Comparison of ENCODE assay signal across 11 cellular contexts in genomic region chr2:88614497-88615157, GRCh38. TPM values are rescaled to one million over a fixed set of nuclear protein-coding genes. Genes with fewer than 3 reads are reported as not detected.
DNase-seq lines count a peak whose midpoint lies in the region; ATAC-seq, FAIRE-seq and TF ChIP-seq lines count a peak whose summit lies in the region.
"Had no signal": no experiment of that assay in that cellular context is flagged by ENCODE, and none has a peak within 500 bp of the region (broad histone marks: within the 10 kb centered on the region; RNA-seq: fewer than 3 reads in every experiment).

No MANE protein-coding gene starts in this region.

- H3K4me3 ChIP-seq in KMS-11 (IDR thresholded peaks at IDR 0.05; ENCODE audit: insufficient read depth, low read depth, low read length), result no peak overlapping the region

- no peaks in the 10 kb centered on the region for H3K27me3 ChIP-seq in KMS-11 (ENCODE audit: insufficient read depth, low read depth)

- H3K4me2 ChIP-seq in KMS-11, result peak overlapping the region; percentile 66

- no peaks in the 10 kb centered on the region for H3K9me3 Mint-ChIP-seq in endothelial cell (ENCODE audit: unreplicated experiment)
- H3K9me3 Mint-ChIP-seq in type B pancreatic cell, result no peaks in the 10 kb centered on the region

- H3K36me3 Mint-ChIP-seq in endothelial cell (ENCODE audit: low read depth, unreplicated experiment), result no peaks in the 10 kb centered on the region
- no peaks in the 10 kb centered on the region for H3K36me3 Mint-ChIP-seq in type B pancreatic cell

- H3K4me3 Mint-ChIP-seq in endothelial cell (ENCODE audit: unreplicated experiment), result no peak overlapping the region
- H3K4me3 Mint-ChIP-seq in type B pancreatic cell, result no peak overlapping the region

- no peak overlapping the region for H3K9ac ChIP-seq in KMS-11

- no peak overlapping the region for H2AFZ ChIP-seq in KMS-11 (ENCODE audit: low read depth)

- H3K27ac Mint-ChIP-seq in endothelial cell (ENCODE audit: unreplicated experiment), result no peak overlapping the region
- H3K27ac Mint-ChIP-seq in type B pancreatic cell, result no peak overlapping the region

- H3K4me1 ChIP-seq in KMS-11 (ENCODE audit: low read depth, poor library complexity, severe bottlenecking), result peaks cover 79% of the 10 kb centered on the region

- ATAC-seq in GM19372 (IDR thresholded peaks at IDR 0.05; ENCODE audit: low read depth, unreplicated experiment) (peak; percentile 75), HG02885 (IDR thresholded peaks at IDR 0.05; ENCODE audit: poor library complexity, unreplicated experiment) (peak; percentile 82)
- ATAC-seq: esophagus mucosa, Panc1 had no signal

- H3K27me3 Mint-ChIP-seq in endothelial cell (ENCODE audit: unreplicated experiment) (no peaks in the 10 kb centered on the region), type B pancreatic cell (no peaks in the 10 kb centered on the region)

- H4K20me1 ChIP-seq in KMS-11 (ENCODE audit: insufficient read depth), result no peaks in the 10 kb centered on the region

- DNase-seq in GM10248 (ENCODE audit: extremely low spot score) (peak; percentile 28), endothelial cell (ENCODE audit: low spot score) (no peak), type B pancreatic cell (ENCODE audit: extremely low spot score, unreplicated experiment) (no peak), RCC 7860 (ENCODE audit: low spot score) (no peak), HK-2 (ENCODE audit: unreplicated experiment) (no peak)
- DNase-seq: activated CD4-positive, alpha-beta T cell treated with anti-CD3 and anti-CD28 coated beads for 48 hours had no signal

- H3K36me3 ChIP-seq in KMS-11 (ENCODE audit: insufficient read depth), result no peaks in the 10 kb centered on the region

- no peak for FAIRE-seq in RCC 7860 (lab: Jason Lieb, UNC)

- CTCF ChIA-PET in GM10248 (lab: Yijun Ruan, JAX), result interaction anchor here (1.2 to 1.4 kb wide), 3 partner anchors 11 to 19 kb away, joined by 4 read pairs; no protein-coding TSS in a partner anchor

- TF ChIP-seq CTCF in GM10248 (IDR thresholded peaks at IDR 0.05; ENCODE audit: control extremely low read depth, extremely low read depth, low read depth, missing control alignments) (no peak), KMS-11 (conservative IDR thresholded peaks at IDR 0.05; ENCODE audit: low read depth, low read length) (no peak), endothelial cell (IDR thresholded peaks at IDR 0.05; ENCODE audit: unreplicated experiment) (no peak), type B pancreatic cell (conservative IDR thresholded peaks at IDR 0.05) (no peak)

- H3K27ac ChIP-seq in KMS-11, result peak overlapping the region; percentile 36; the same call in 1 of the 2 replicates

- POLR2A ChIA-PET in GM10248 (lab: Yijun Ruan, JAX), result interaction anchor here (0.7 to 1.0 kb wide), 2 partner anchors 14 to 16 kb away, joined by 3 read pairs; no protein-coding TSS in a partner anchor

- peaks cover 63% of the 10 kb centered on the region; the same call in 1 of the 2 replicates for H3K79me2 ChIP-seq in KMS-11 (ENCODE audit: insufficient read depth, low read depth)

- no peaks in the 10 kb centered on the region for H3K4me1 Mint-ChIP-seq in endothelial cell (ENCODE audit: unreplicated experiment)
- H3K4me1 Mint-ChIP-seq in type B pancreatic cell (ENCODE audit: unreplicated experiment), result no peaks in the 10 kb centered on the region

RNA-seq across cellular contexts. Expression of gene EIF2AK3, which starts 12.6 kb away (rescaled TPM):
- total RNA-seq in endothelial cell (ENCODE audit: unreplicated experiment) (17.1 TPM), type B pancreatic cell (ENCODE audit: low replicate concordance) (22.9 and 31.9 TPM in 2 replicates)
